In the genomic region with DNA sequence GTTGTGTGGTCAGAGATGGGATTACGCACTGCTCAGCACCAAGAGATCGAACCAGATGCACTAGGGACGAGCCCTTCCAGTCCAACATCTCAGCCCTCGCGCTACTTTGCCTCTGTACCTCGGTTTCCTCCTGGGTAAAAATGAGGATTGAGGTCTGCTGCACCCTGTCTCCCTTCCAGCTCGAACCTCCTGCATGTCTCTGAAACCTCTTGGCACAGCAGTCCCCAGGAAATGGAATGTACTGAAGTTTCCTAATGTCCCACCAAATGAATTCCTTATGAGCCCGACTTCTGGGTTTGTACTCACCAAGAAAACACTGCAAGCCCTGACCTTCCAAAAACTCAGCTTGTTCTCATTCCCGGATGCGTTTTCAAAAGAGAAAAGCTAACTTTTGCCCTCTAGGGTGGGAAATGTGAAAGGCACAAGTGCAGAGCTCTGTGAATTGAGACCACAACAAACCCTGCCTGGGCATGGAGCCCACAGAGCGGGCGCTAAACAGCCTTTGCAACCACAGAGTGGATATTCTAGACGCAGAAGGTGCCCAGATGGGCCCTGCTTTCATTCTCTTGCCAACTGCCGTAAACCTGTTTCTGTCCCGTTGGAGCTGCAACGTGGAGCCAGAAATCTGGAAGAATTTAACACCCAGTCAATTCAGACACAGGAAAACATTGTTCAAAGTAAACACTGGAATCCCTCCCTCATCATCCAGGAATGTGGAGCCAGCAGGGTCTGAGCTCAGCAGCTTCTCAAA, we compare ENCODE assay signal across 1 cellular context.
TF ChIP-seq lines count a peak whose summit lies in the region.

No MANE protein-coding gene starts in this region.

TF ChIP-seq in GM23338, 12 proteins besides CTCF, POLR2A, EP300 and RAD21 (continued from another document):
- TF ChIP-seq, protein P1, sequence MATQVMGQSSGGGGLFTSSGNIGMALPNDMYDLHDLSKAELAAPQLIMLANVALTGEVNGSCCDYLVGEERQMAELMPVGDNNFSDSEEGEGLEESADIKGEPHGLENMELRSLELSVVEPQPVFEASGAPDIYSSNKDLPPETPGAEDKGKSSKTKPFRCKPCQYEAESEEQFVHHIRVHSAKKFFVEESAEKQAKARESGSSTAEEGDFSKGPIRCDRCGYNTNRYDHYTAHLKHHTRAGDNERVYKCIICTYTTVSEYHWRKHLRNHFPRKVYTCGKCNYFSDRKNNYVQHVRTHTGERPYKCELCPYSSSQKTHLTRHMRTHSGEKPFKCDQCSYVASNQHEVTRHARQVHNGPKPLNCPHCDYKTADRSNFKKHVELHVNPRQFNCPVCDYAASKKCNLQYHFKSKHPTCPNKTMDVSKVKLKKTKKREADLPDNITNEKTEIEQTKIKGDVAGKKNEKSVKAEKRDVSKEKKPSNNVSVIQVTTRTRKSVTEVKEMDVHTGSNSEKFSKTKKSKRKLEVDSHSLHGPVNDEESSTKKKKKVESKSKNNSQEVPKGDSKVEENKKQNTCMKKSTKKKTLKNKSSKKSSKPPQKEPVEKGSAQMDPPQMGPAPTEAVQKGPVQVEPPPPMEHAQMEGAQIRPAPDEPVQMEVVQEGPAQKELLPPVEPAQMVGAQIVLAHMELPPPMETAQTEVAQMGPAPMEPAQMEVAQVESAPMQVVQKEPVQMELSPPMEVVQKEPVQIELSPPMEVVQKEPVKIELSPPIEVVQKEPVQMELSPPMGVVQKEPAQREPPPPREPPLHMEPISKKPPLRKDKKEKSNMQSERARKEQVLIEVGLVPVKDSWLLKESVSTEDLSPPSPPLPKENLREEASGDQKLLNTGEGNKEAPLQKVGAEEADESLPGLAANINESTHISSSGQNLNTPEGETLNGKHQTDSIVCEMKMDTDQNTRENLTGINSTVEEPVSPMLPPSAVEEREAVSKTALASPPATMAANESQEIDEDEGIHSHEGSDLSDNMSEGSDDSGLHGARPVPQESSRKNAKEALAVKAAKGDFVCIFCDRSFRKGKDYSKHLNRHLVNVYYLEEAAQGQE (IDR thresholded peaks at IDR 0.05; ENCODE audit: unreplicated experiment): no peak
- no peak for TF ChIP-seq ZNF114 (CRISPR knock-in tag; IDR thresholded peaks at IDR 0.05)
- TF ChIP-seq, protein P2, sequence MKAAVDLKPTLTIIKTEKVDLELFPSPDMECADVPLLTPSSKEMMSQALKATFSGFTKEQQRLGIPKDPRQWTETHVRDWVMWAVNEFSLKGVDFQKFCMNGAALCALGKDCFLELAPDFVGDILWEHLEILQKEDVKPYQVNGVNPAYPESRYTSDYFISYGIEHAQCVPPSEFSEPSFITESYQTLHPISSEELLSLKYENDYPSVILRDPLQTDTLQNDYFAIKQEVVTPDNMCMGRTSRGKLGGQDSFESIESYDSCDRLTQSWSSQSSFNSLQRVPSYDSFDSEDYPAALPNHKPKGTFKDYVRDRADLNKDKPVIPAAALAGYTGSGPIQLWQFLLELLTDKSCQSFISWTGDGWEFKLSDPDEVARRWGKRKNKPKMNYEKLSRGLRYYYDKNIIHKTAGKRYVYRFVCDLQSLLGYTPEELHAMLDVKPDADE (IDR thresholded peaks at IDR 0.05): no peak
- TF ChIP-seq NANOG (IDR thresholded peaks at IDR 0.05; ENCODE audit: borderline replicate concordance): no peak
- no peak for TF ChIP-seq CREB1 (CRISPR knock-in tag; IDR thresholded peaks at IDR 0.05; ENCODE audit: low read depth)
- TF ChIP-seq EZH2phosphoT487 (IDR thresholded peaks at IDR 0.05; ENCODE audit: unreplicated experiment): no peak
- TF ChIP-seq JUNB (IDR thresholded peaks at IDR 0.05; ENCODE audit: unreplicated experiment): no peak
- no peak for TF ChIP-seq POLR2AphosphoS5 (IDR thresholded peaks at IDR 0.05; ENCODE audit: low read depth)
- TF ChIP-seq ZNF331 (CRISPR knock-in tag; IDR thresholded peaks at IDR 0.05; ENCODE audit: low read depth): no peak
- no peak for TF ChIP-seq STAT1 (IDR thresholded peaks at IDR 0.05; ENCODE audit: unreplicated experiment)
